16 cellular contexts compared by ENCODE assay signal in genomic region chr9:134922066-134922931, GRCh38. TPM values are rescaled to one million over a fixed set of nuclear protein-coding genes. Genes with fewer than 3 reads are reported as not detected.
DNase-seq lines count a peak whose midpoint lies in the region; ATAC-seq, FAIRE-seq and TF ChIP-seq lines count a peak whose summit lies in the region.
"Had no signal": no experiment of that assay in that cellular context is flagged by ENCODE, and none has a peak within 500 bp of the region (broad histone marks: within the 10 kb centered on the region; RNA-seq: fewer than 3 reads in every experiment).

No MANE protein-coding gene starts in this region.

- no peak overlapping the region for H3K4me3 ChIP-seq in right cardiac atrium (ENCODE audit: low read length)
- no peak overlapping the region for H3K4me3 ChIP-seq in ovary
- no peak overlapping the region for H3K4me3 ChIP-seq in HAP-1

- no peak for TF ChIP-seq POLR2A in ovary (IDR thresholded peaks at IDR 0.05)

- H3K27ac ChIP-seq in right cardiac atrium (ENCODE audit: low read length) (no peak overlapping the region), ovary (no peak overlapping the region)
- H3K27ac ChIP-seq: epithelial cell of prostate had no signal

- 81% methylated on average over 14 of the region's 14 CpGs for WGBS in right cardiac atrium
- WGBS in ovary, 3 donors, result 76 to 78% (median 76%) methylated on average over 14 of the region's 14 CpGs

- H3K27me3 ChIP-seq in right cardiac atrium (ENCODE audit: control insufficient read depth, insufficient read depth) (no peaks in the 10 kb centered on the region), ovary (no peaks in the 10 kb centered on the region), HAP-1 (ENCODE audit: low read depth) (no peaks in the 10 kb centered on the region)

- FAIRE-seq in urothelium cell line (lab: Jason Lieb, UNC), result no peak

- no peaks in the 10 kb centered on the region for H3K9me3 ChIP-seq in right cardiac atrium (ENCODE audit: control insufficient read depth, low read length)
- no peaks in the 10 kb centered on the region for H3K9me3 ChIP-seq in ovary
- no peaks in the 10 kb centered on the region for H3K9me3 ChIP-seq in HAP-1

- H3K4me1 ChIP-seq in right cardiac atrium (ENCODE audit: control insufficient read depth, insufficient read depth, low read length) (no peaks in the 10 kb centered on the region), ovary (ENCODE audit: insufficient read depth) (no peaks in the 10 kb centered on the region), HAP-1 (no peaks in the 10 kb centered on the region)

- DNase-seq in CD1c-positive myeloid dendritic cell (ENCODE audit: extremely low spot score), result peak; percentile 88
- peak; percentile 77 for DNase-seq in SKM-1 (lab: John Stamatoyannopoulos, UW; ENCODE audit: unreplicated experiment)
- DNase-seq in right cardiac atrium, result peak; percentile 56 to 73 (median 72)
- peak in 3 of 5 donors; percentile 4 to 6 (median 6) for DNase-seq in ovary
- no peak for DNase-seq in foreskin melanocyte
- DNase-seq in occipital lobe (lab: John Stamatoyannopoulos, UW), result no peak
- DNase-seq in urothelium cell line (ENCODE audit: low spot score), result no peak
- no peak for DNase-seq in HAP-1 (ENCODE audit: low spot score in 2 of 2)
- DNase-seq: activated naive CD8-positive, alpha-beta T cell treated with anti-CD3 and anti-CD28 coated beads, Interleukin-2, amount 10 ng/mL, durations not matched to agents 7 days and 5 days; H9; hippocampal formation; NCI-H2171 had no signal

- H3K36me3 ChIP-seq in ovary (no peaks in the 10 kb centered on the region), HAP-1 (replicated peaks) (no peaks in the 10 kb centered on the region)

- no peak for TF ChIP-seq CTCF in ovary (IDR thresholded peaks at IDR 0.05)

- intact Hi-C loops in right cardiac atrium (cut with DNase I), result no loop called here
- intact Hi-C loops in ovary (cut with DNase I), result no loop called here

- in situ Hi-C loops in HAP-1 (cut with MboI; ENCODE audit: low sequenced_read_pairs), result no loop called here

- peak; percentile 67 to 83 for ATAC-seq in right cardiac atrium
- ATAC-seq: activated CD4-positive, CD25-positive, alpha-beta regulatory T cell treated with anti-CD3 and anti-CD28 coated beads, Interleukin-2, amount 50 U/mL, for 24 hours had no signal

- no peak for TF ChIP-seq EP300 in ovary (IDR thresholded peaks at IDR 0.05)

RNA-seq across cellular contexts. Expression of gene FCN1, which starts 4.6 kb away (rescaled TPM):
- total RNA-seq in right cardiac atrium (1 to 10 TPM; 1.4 to 6.0 (median 3.0) TPM), ovary (1 to 10 TPM in 3 of 7 donors, under 1 TPM in 2, not detected in 2; 0.43 to 5.0 (median 1.9) TPM), occipital lobe (1.1 TPM)
- polyA plus RNA-seq in right cardiac atrium (1.7 TPM), ovary (1 to 10 TPM; 1.4 to 3.5 TPM)
- total RNA-seq: H9, M059J had no signal

RNA-seq across cellular contexts. Expression of gene FCN2, which starts 41.7 kb away (rescaled TPM):
- total RNA-seq in right cardiac atrium (not detected), ovary (1 to 10 TPM in 1 of 7 donors, under 1 TPM in 3, not detected in 3; 0.23 to 1.1 (median 0.40) TPM), occipital lobe (not detected)
- polyA plus RNA-seq in right cardiac atrium (0.72 TPM), ovary (under 1 TPM in 1 of 2 donors, not detected in 1; 0.33 TPM)
- total RNA-seq: activated naive CD8-positive, alpha-beta T cell treated with anti-CD3 and anti-CD28 coated beads, Interleukin-2, amount 10 ng/mL, durations not matched to agents 7 days and 5 days; H9; M059J; temporal lobe had no signal

Comparison
In these comparisons a context has a peak if more than half of its experiments do, and no peak if none do; other contexts are left out.
1. DNase-seq: peak in CD1c-positive myeloid dendritic cell (single experiment), SKM-1 (single experiment), right cardiac atrium (3 of 3) and ovary (3 of 5); none in foreskin melanocyte (single experiment), occipital lobe (single experiment), urothelium cell line (single experiment) and HAP-1 (0 of 2).